Comparison of ENCODE assay signal across 8 cellular contexts in genomic region chr1:145425436-145426029, GRCh38. TPM values are rescaled to one million over a fixed set of nuclear protein-coding genes. Genes with fewer than 3 reads are reported as not detected.
A peak's percentile ranks its signal among the peaks of the same experiment; 100 is the strongest.
DNase-seq lines count a peak whose midpoint lies in the region; ATAC-seq, FAIRE-seq and TF ChIP-seq lines count a peak whose summit lies in the region.

Gene NBPF20 (minus strand): TSS chr1:145425603. CDS start chr1:145405272, 20,331 bp downstream.

- DNase-seq in G401 (ENCODE audit: low spot score) (peak; percentile 83), HCEC 1CT (peak; percentile 69), MM.1S (peak; percentile 92), SK-N-SH (peak; percentile 90), head of caudate nucleus (peak; percentile 55 to 90 (median 80)), pancreas (peak; percentile 76 to 95 (median 86))

- CTCF ChIA-PET in SK-N-SH (lab: Yijun Ruan, JAX), result no interaction called here

- POLR2A ChIA-PET in SK-N-SH (lab: Yijun Ruan, JAX), result no interaction called here

- H3K27ac ChIP-seq in MM.1S (ENCODE audit: low read length), result no peak within 1 kb of the TSS
- H3K27ac ChIP-seq in SK-N-SH (ENCODE audit: low read depth in 2 of 2, low read length in 1 of 2), result peak within 1 kb of the TSS; percentile 32 to 86
- no peak within 1 kb of the TSS for H3K27ac ChIP-seq in pancreas
- no peak within 1 kb of the TSS for H3K27ac ChIP-seq in thymus (ENCODE audit: low read depth)

- H3K4me1 Mint-ChIP-seq in activated naive CD4-positive, alpha-beta T cell treated with anti-CD3 and anti-CD28 coated beads, Interleukin-2, amount 50 U/mL, for 24 hours, result peaks cover 14% of the 10 kb centered on the region

- peak; percentile 99 to 100 (median 100) for ATAC-seq in pancreas

- H3K27me3 ChIP-seq in MM.1S (replicated peaks; ENCODE audit: insufficient read depth, low read length) (peaks cover 40% of the 10 kb centered on the region), SK-N-SH (ENCODE audit: insufficient read depth) (no peaks in the 10 kb centered on the region; the same call in 1 of the 2 replicates), pancreas (peaks cover 0 to 16% (median 0%) of the 10 kb centered on the region in 4 donors), thymus (ENCODE audit: control insufficient read depth, insufficient read depth) (peaks cover 6% of the 10 kb centered on the region)

- no peaks in the 10 kb centered on the region for H3K4me1 ChIP-seq in MM.1S (ENCODE audit: low read length)
- no peaks in the 10 kb centered on the region; a peak in 1 of 4 replicates for H3K4me1 ChIP-seq in SK-N-SH (ENCODE audit: control insufficient read depth in 1 of 2, insufficient read depth in 2 of 2, low read depth in 1 of 2, low read length in 1 of 2)
- no peaks in the 10 kb centered on the region for H3K4me1 ChIP-seq in pancreas
- no peaks in the 10 kb centered on the region for H3K4me1 ChIP-seq in thymus (ENCODE audit: control insufficient read depth, insufficient read depth, low read length)

- FAIRE-seq in pancreas (lab: Jason Lieb, UNC), result no peak

- H4K20me1 ChIP-seq in MM.1S (ENCODE audit: insufficient read depth, low read length) (peaks cover 6% of the 10 kb centered on the region; the same call in 1 of the 2 replicates), SK-N-SH (ENCODE audit: insufficient read depth) (no peaks in the 10 kb centered on the region)

- no peaks in the 10 kb centered on the region for H3K9me2 ChIP-seq in MM.1S (replicated peaks; ENCODE audit: insufficient read depth, low read length)
- no peaks in the 10 kb centered on the region for H3K9me2 ChIP-seq in SK-N-SH

- H3K36me3 ChIP-seq in MM.1S (replicated peaks; ENCODE audit: insufficient read depth, low read length) (no peaks in the 10 kb centered on the region), SK-N-SH (replicated peaks in 1 of 2; ENCODE audit: control insufficient read depth in 1 of 2, insufficient read depth in 2 of 2, low read length in 1 of 2) (no peaks in the 10 kb centered on the region), pancreas (no peaks in the 10 kb centered on the region), thymus (ENCODE audit: control insufficient read depth, insufficient read depth) (no peaks in the 10 kb centered on the region)

- H3K79me2 ChIP-seq in MM.1S (ENCODE audit: low read length), result no peaks in the 10 kb centered on the region
- peaks cover 5% of the 10 kb centered on the region; the same call in 1 of the 2 replicates for H3K79me2 ChIP-seq in SK-N-SH (ENCODE audit: insufficient read depth)

- H2AFZ ChIP-seq in MM.1S (ENCODE audit: low read length) (peak within 1 kb of the TSS; percentile 100), SK-N-SH (ENCODE audit: low read depth) (peak within 1 kb of the TSS; percentile 99)

- H3K9me3 ChIP-seq in MM.1S (replicated peaks; ENCODE audit: insufficient read depth, low read length) (no peaks in the 10 kb centered on the region), SK-N-SH (peaks cover 4% of the 10 kb centered on the region; the same call in 1 of the 2 replicates), pancreas (no peaks in the 10 kb centered on the region), thymus (ENCODE audit: control insufficient read depth) (peaks cover 2% of the 10 kb centered on the region)

- 2% methylated on average over 43 of the region's 50 CpGs for WGBS in SK-N-SH (ENCODE audit: low lambda C conversion rate)
- WGBS in pancreas, 2 donors, result 1% methylated on average over 43 to 50 of the region's 50 CpGs
- WGBS in thymus, result under 1% methylated on average over 50 of the region's 50 CpGs

- intact Hi-C loops in head of caudate nucleus (cut with DNase I), result no loop called here
- intact Hi-C loops in pancreas (cut with DNase I), result no loop called here

- TF ChIP-seq RAD21 in SK-N-SH (IDR thresholded peaks at IDR 0.05; ENCODE audit: low read length), result no peak

- H3K27ac Mint-ChIP-seq in activated naive CD4-positive, alpha-beta T cell treated with anti-CD3 and anti-CD28 coated beads, Interleukin-2, amount 50 U/mL, for 24 hours, result peak within 1 kb of the TSS; percentile 94

- no peak for TF ChIP-seq CTCF in MM.1S (IDR thresholded peaks at IDR 0.05; ENCODE audit: low read length)
- TF ChIP-seq CTCF in SK-N-SH (IDR thresholded peaks at IDR 0.05), result no peak
- no peak for TF ChIP-seq CTCF in pancreas (IDR thresholded peaks at IDR 0.05)

- peak within 1 kb of the TSS; percentile 98 for H3K4me3 Mint-ChIP-seq in activated naive CD4-positive, alpha-beta T cell treated with anti-CD3 and anti-CD28 coated beads, Interleukin-2, amount 50 U/mL, for 24 hours

- H3K36me3 Mint-ChIP-seq in activated naive CD4-positive, alpha-beta T cell treated with anti-CD3 and anti-CD28 coated beads, Interleukin-2, amount 50 U/mL, for 24 hours, result peaks cover 15% of the 10 kb centered on the region

- H3K9me3 Mint-ChIP-seq in activated naive CD4-positive, alpha-beta T cell treated with anti-CD3 and anti-CD28 coated beads, Interleukin-2, amount 50 U/mL, for 24 hours, result peaks cover 16% of the 10 kb centered on the region

- no peak for TF ChIP-seq EP300 in SK-N-SH (IDR thresholded peaks at IDR 0.05; ENCODE audit: borderline replicate concordance in 1 of 2, low read depth in 1 of 2, low read length in 1 of 2)

- peak within 1 kb of the TSS; percentile 82 for H3K4me3 ChIP-seq in MM.1S (ENCODE audit: low read length)
- peak within 1 kb of the TSS; percentile 59 to 83 for H3K4me3 ChIP-seq in SK-N-SH (ENCODE audit: low read depth in 2 of 2, low read length in 1 of 2)
- H3K4me3 ChIP-seq in pancreas, result peak within 1 kb of the TSS; percentile 29 to 65 (median 48)
- H3K4me3 ChIP-seq in thymus (ENCODE audit: low read length), result peak within 1 kb of the TSS; percentile 43

- H3K9ac ChIP-seq in MM.1S (ENCODE audit: low read length) (peak within 1 kb of the TSS; percentile 43; the same call in 1 of the 2 replicates), SK-N-SH (peak within 1 kb of the TSS; percentile 54; the same call in 1 of the 2 replicates)

- H3F3A ChIP-seq in MM.1S (ENCODE audit: insufficient read depth, low read length), result peaks cover 6% of the 10 kb centered on the region; the same call in 1 of the 2 replicates
- no peaks in the 10 kb centered on the region for H3F3A ChIP-seq in SK-N-SH (replicated peaks; ENCODE audit: insufficient read depth)

- peaks cover 26% of the 10 kb centered on the region for H3K27me3 Mint-ChIP-seq in activated naive CD4-positive, alpha-beta T cell treated with anti-CD3 and anti-CD28 coated beads, Interleukin-2, amount 50 U/mL, for 24 hours

- in situ Hi-C loops in G401 (cut with HindIII; ENCODE audit: low sequenced_read_pairs), result no loop called here

- peak within 1 kb of the TSS; percentile 100 for H3K4me2 ChIP-seq in MM.1S (ENCODE audit: low read depth, low read length)
- peak within 1 kb of the TSS; percentile 94 for H3K4me2 ChIP-seq in SK-N-SH

TF ChIP-seq in SK-N-SH, 30 proteins besides CTCF, POLR2A, EP300 and RAD21:
- TF ChIP-seq TAF1 (IDR thresholded peaks at IDR 0.05; ENCODE audit: borderline replicate concordance, low read depth, low read length), result 0 out of 2 replicates have a peak, but pooled peaks have one; percentile 15
- peak; percentile 41; the same call in 1 of the 2 replicates for TF ChIP-seq MXI1 (IDR thresholded peaks at IDR 0.05; ENCODE audit: low read depth, low read length)
- no peak for TF ChIP-seq PBX3 (IDR thresholded peaks at IDR 0.05)
- no peak for TF ChIP-seq RCOR1 (IDR thresholded peaks at IDR 0.05; ENCODE audit: low read length)
- TF ChIP-seq NRF1 (IDR thresholded peaks at IDR 0.05; ENCODE audit: low read depth, low read length), result peak; percentile 93

RNA-seq across cellular contexts. Expression of gene NBPF20, which starts in this region (rescaled TPM):
- 0.18 and 1.7 TPM in 2 replicates for total RNA-seq in G401 (2014; rRNA removed; shearing (Covaris generic))
- polyA plus RNA-seq in SK-N-SH (2012; rRNA removed) (2.0 and 2.2 TPM in 2 replicates), pancreas (1 to 10 TPM in 1 of 2 donors, under 1 TPM in 1; 0.66 to 1.1 TPM), thymus (1.6 TPM)
- polyA plus RNA-seq in SK-N-SH (2012; cell fraction: cytosol; rRNA removed), result 1.6 and 2.1 TPM in 2 replicates
- polyA plus RNA-seq in SK-N-SH (2012; cell fraction: nucleus; rRNA removed), result 3.2 and 6.5 TPM in 2 replicates
- 1 to 10 TPM; 1.5 to 3.5 (median 2.1) TPM for total RNA-seq in pancreas

Comparison
In these comparisons a context has a peak if more than half of its experiments do, and no peak if none do; other contexts are left out.
1. H3K27ac ChIP-seq: peak in SK-N-SH (2 of 2); none in MM.1S (single experiment), pancreas (0 of 4) and thymus (single experiment).
2. Peak in every context shown above with its lines, with median percentiles within 50 percentile points of each other: DNase-seq and H3K4me3 ChIP-seq.